Comparison of ENCODE assay signal across 8 cellular contexts in genomic region chr11:13207665-13208594, GRCh38.
DNase-seq lines count a peak whose midpoint lies in the region; ATAC-seq lines count a peak whose summit lies in the region.

No MANE protein-coding gene starts in this region.

- DNase-seq in EH (ENCODE audit: low read depth) (peak; percentile 85), NCI-H2227 treated with DMSO at 0.1 percent for 48 hours (lab: John Stamatoyannopoulos, UW) (peak; percentile 73), adipocyte (ENCODE audit: low read depth) (peak; percentile 92), left ventricle myocardium superior (peak; percentile 35), renal cortical epithelial cell (ENCODE audit: low read depth) (peak; percentile 98), DMS 273 treated with DMSO at 0.1 percent for 48 hours (lab: John Stamatoyannopoulos, UW) (no peak), NCI-H1436 (lab: John Stamatoyannopoulos, UW) (no peak), retina (no peak)

- H3K9me3 ChIP-seq in adipocyte (ENCODE audit: control insufficient read depth, low read length), result no peaks in the 10 kb centered on the region

- ATAC-seq in left ventricle myocardium superior, result peak; percentile 72

- no peaks in the 10 kb centered on the region for H3K27me3 ChIP-seq in adipocyte (replicated peaks; ENCODE audit: control insufficient read depth, insufficient read depth, low read length)

- H3K36me3 ChIP-seq in adipocyte (ENCODE audit: control insufficient read depth, insufficient read depth, low read length, severe bottlenecking), result no peaks in the 10 kb centered on the region

- peaks cover 15% of the 10 kb centered on the region for H3K4me1 ChIP-seq in adipocyte (ENCODE audit: control insufficient read depth, insufficient read depth, low read length)

- H3K4me3 ChIP-seq in adipocyte (ENCODE audit: low read length), result peak overlapping the region; percentile 65

- intact Hi-C loops in left ventricle myocardium superior (cut with micrococcal nuclease), result no loop called here

- peak overlapping the region; percentile 86 for H3K9ac ChIP-seq in adipocyte (ENCODE audit: low read length)

Comparison
In these comparisons a context has a peak if more than half of its experiments do, and no peak if none do; other contexts are left out.
1. DNase-seq: peak in EH (single experiment), NCI-H2227 treated with DMSO at 0.1 percent for 48 hours (single experiment), adipocyte (single experiment), left ventricle myocardium superior (single experiment) and renal cortical epithelial cell (single experiment); none in DMS 273 treated with DMSO at 0.1 percent for 48 hours (single experiment), NCI-H1436 (single experiment) and retina (single experiment).